Comparison of ENCODE assay signal across 7 cellular contexts in the genomic region with DNA sequence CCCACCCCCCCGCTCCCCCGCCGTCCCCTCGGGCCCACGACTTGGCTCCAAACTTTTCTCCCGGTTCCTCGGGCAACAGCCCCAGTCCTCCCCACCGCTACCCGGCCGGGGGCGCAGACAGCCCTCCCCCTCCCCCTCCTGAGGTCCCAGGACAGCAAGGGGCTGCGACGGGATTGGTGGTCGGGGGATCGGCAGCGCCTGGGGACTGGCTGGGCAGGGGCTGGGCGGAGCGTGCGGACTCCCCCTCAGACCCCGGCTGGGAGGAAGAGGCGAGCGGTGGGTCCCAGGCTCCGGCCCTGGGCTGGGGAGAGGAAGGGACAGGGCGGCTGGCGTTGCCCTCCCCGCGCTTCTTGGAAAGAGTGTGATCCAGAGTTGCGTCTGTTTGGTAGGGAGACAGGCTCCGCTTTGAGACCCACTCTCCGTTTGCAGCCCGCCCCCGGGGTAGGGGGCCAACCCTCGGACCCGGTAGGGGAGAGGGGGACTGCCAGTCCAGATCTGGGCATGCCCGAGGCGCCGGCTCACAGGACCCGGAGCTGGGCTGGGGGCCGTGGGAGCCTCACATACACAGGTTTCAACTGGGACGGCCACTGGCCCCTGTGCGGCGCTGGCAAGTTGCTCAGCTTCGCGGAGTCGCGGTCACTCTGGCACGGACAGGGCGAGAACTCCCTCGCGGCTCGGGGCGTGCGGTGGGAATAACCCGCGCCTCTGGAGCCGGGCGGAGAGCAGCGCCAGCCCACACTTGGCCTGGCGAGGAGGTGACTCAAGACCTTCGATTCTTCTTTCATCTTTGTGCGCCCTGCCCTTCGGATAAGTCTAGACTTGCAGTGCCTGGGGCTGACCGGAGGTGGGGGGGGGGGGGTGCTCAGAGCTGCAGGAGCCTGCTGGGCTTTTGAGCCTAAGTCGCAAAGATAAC. TPM values are rescaled to one million over a fixed set of nuclear protein-coding genes. Genes with fewer than 3 reads are reported as not detected.
A peak's percentile ranks its signal among the peaks of the same experiment; 100 is the strongest.
DNase-seq lines count a peak whose midpoint lies in the region; ATAC-seq, FAIRE-seq and TF ChIP-seq lines count a peak whose summit lies in the region.

No MANE protein-coding gene starts in this region.

- H3K36me3 ChIP-seq in OCI-LY7 (ENCODE audit: insufficient read depth, low read length) (no peaks in the 10 kb centered on the region), lower lobe of right lung (no peaks in the 10 kb centered on the region)

- intact Hi-C loops in OCI-LY7 (cut with micrococcal nuclease; ENCODE audit: unreplicated experiment) (no loop called here), dorsolateral prefrontal cortex (cut with DNase I) (no loop called here), lower lobe of right lung (cut with DNase I) (no loop called here)

- no TSS peak for BruUV-seq in OCI-LY7 (replicated peaks; lab: Mats Ljungman, UMichigan)

- H3K4me3 ChIP-seq in OCI-LY7 (ENCODE audit: low read depth, low read length, poor library complexity, severe bottlenecking) (peak overlapping the region; percentile 71), dorsolateral prefrontal cortex (peak overlapping the region; percentile 57 to 87 (median 78)), lower lobe of right lung (peak overlapping the region; percentile 87)

- H3K9me2 ChIP-seq in OCI-LY7 (ENCODE audit: insufficient read depth, low read length) = no peaks in the 10 kb centered on the region

- no peak for TF ChIP-seq CTCF in OCI-LY7 (conservative IDR thresholded peaks at IDR 0.05; ENCODE audit: low read length)
- no peak for TF ChIP-seq CTCF in dorsolateral prefrontal cortex (IDR thresholded peaks at IDR 0.05 in 54 of 56, conservative IDR thresholded peaks at IDR 0.05 in 2 of 56; ENCODE audit: low read depth in 1 of 56, partially characterized antibody in 56 of 56)
- TF ChIP-seq CTCF in lower lobe of right lung (IDR thresholded peaks at IDR 0.05) = no peak

- FAIRE-seq in urothelium cell line (lab: Jason Lieb, UNC) = no peak

- H3K4me1 ChIP-seq in OCI-LY7 (ENCODE audit: insufficient read depth, low read length, poor library complexity, severe bottlenecking) = no peaks in the 10 kb centered on the region
- H3K4me1 ChIP-seq in lower lobe of right lung = peaks cover 60% of the 10 kb centered on the region

- H3K27me3 ChIP-seq in dorsolateral prefrontal cortex = no peaks in the 10 kb centered on the region
- H3K27me3 ChIP-seq in lower lobe of right lung (ENCODE audit: low read depth) = peaks cover 8% of the 10 kb centered on the region

- H4K20me1 ChIP-seq in OCI-LY7 (ENCODE audit: insufficient read depth, low read length) = no peaks in the 10 kb centered on the region

- no peak overlapping the region for H2AFZ ChIP-seq in OCI-LY7 (ENCODE audit: low read length)

- POLR2A ChIA-PET in OCI-LY7 (lab: Charles Lee) = interaction anchor here (0.6 kb wide), 1 partner anchor 834 kb away, joined by 3 read pairs; no protein-coding TSS in a partner anchor

- ATAC-seq in lower lobe of right lung = peak; percentile 43 to 62

- peak; percentile 66 for DNase-seq in H4 (ENCODE audit: low spot score)
- no peak for DNase-seq in OCI-LY7 (ENCODE audit: low spot score)
- DNase-seq in dorsolateral prefrontal cortex = peak in 2 of 10 donors; percentile 28 to 54
- DNase-seq in lower lobe of right lung = no peak
- DNase-seq in urothelium cell line (ENCODE audit: low spot score) = peak; percentile 86
- DNase-seq in NCI-H1436 (lab: John Stamatoyannopoulos, UW) = no peak
- DNase-seq in Ammon's horn (ENCODE audit: low spot score) = no peak

- peak overlapping the region; percentile 53 for H3K4me2 ChIP-seq in OCI-LY7 (ENCODE audit: low read length)

- CTCF ChIA-PET in OCI-LY7 (lab: Charles Lee; ENCODE audit: unreplicated experiment) = no interaction called here

- H3K9me3 ChIP-seq in OCI-LY7 (ENCODE audit: low read length) (no peaks in the 10 kb centered on the region), lower lobe of right lung (no peaks in the 10 kb centered on the region)

- no peaks in the 10 kb centered on the region for H3K79me2 ChIP-seq in OCI-LY7 (ENCODE audit: insufficient read depth, low read depth, low read length)

- no peak overlapping the region for H3K27ac ChIP-seq in OCI-LY7 (ENCODE audit: low read depth, low read length, poor library complexity, severe bottlenecking)
- H3K27ac ChIP-seq in dorsolateral prefrontal cortex = peak overlapping the region in 30 of 59 donors; percentile 27 to 89 (median 75)
- H3K27ac ChIP-seq in lower lobe of right lung = peak overlapping the region; percentile 87

RNA-seq across cellular contexts. Expression of a gene that starts 1.0 kb away (rescaled TPM):
- 64.5 and 67.1 TPM in 2 replicates for total RNA-seq in H4 (2014; rRNA removed; shearing (Covaris generic))
- 1.5 and 1.8 TPM in 2 replicates for total RNA-seq in OCI-LY7 (2014; rRNA removed; shearing (Covaris generic))
- total RNA-seq in OCI-LY7 (2022) (1.3 and 1.8 TPM in 2 replicates), dorsolateral prefrontal cortex (1 to 10 TPM; 1.3 to 8.5 (median 3.4) TPM), lower lobe of right lung (16.3 TPM)

Comparison
In these comparisons a context has a peak if more than half of its experiments do, and no peak if none do; other contexts are left out.
1. DNase-seq: peak in H4 (single experiment) and urothelium cell line (single experiment); none in OCI-LY7 (single experiment), lower lobe of right lung (single experiment), NCI-H1436 (single experiment) and Ammon's horn (single experiment).
2. Peak in every context shown above with its lines, with median percentiles within 50 percentile points of each other: H3K4me3 ChIP-seq.